ENCODE assay signal across 1 cellular context in genomic region chr20:2276015-2276414, GRCh38.
TF ChIP-seq lines count a peak whose summit lies in the region.

No MANE protein-coding gene starts in this region.

TF ChIP-seq in HepG2, 621 proteins besides CTCF, POLR2A, EP300 and RAD21 (continued from another document and continues in another):
- TF ChIP-seq POGK (CRISPR knock-in tag; conservative IDR thresholded peaks at IDR 0.05) (0 out of 2 replicates have a peak, but pooled peaks have one; percentile 35), IRF9 (CRISPR knock-in tag; IDR thresholded peaks at IDR 0.05; ENCODE audit: borderline replicate concordance) (no peak), ESRRA (CRISPR knock-in tag; IDR thresholded peaks at IDR 0.05; ENCODE audit: low read depth) (no peak), ZNF431 (CRISPR knock-in tag; IDR thresholded peaks at IDR 0.05; ENCODE audit: borderline replicate concordance, low read depth) (no peak), ZBTB4 (CRISPR knock-in tag; IDR thresholded peaks at IDR 0.05; ENCODE audit: borderline replicate concordance) (no peak), THAP11 (CRISPR knock-in tag; IDR thresholded peaks at IDR 0.05) (peak; percentile 52; the same call in 1 of the 2 replicates), YY1 (IDR thresholded peaks at IDR 0.05; ENCODE audit: insufficient read depth, insufficient replicate concordance, low read depth, low read length) (no peak), DMTF1 (CRISPR knock-in tag; IDR thresholded peaks at IDR 0.05) (no peak), PLRG1 (conservative IDR thresholded peaks at IDR 0.05) (no peak), KAT8 (CRISPR knock-in tag; IDR thresholded peaks at IDR 0.05) (no peak), ZKSCAN8 (CRISPR knock-in tag; IDR thresholded peaks at IDR 0.05; ENCODE audit: borderline replicate concordance) (no peak), ZNF552 (CRISPR knock-in tag; IDR thresholded peaks at IDR 0.05; ENCODE audit: borderline replicate concordance) (no peak), ASH2L (IDR thresholded peaks at IDR 0.05; ENCODE audit: insufficient read length, low read depth, low read length) (no peak), PRPF4 (IDR thresholded peaks at IDR 0.05; ENCODE audit: low read depth, low read length, poor library complexity, severe bottlenecking) (no peak), ZBTB38 (CRISPR knock-in tag; IDR thresholded peaks at IDR 0.05) (no peak), MIXL1 (CRISPR knock-in tag; IDR thresholded peaks at IDR 0.05) (peak; percentile 83), ZBTB26 (CRISPR knock-in tag; IDR thresholded peaks at IDR 0.05; ENCODE audit: borderline replicate concordance) (no peak), TERF1 (CRISPR knock-in tag; IDR thresholded peaks at IDR 0.05) (no peak), SIN3B (IDR thresholded peaks at IDR 0.05; ENCODE audit: low read length) (no peak), ZNF547 (CRISPR knock-in tag; IDR thresholded peaks at IDR 0.05) (no peak), HDAC6 (IDR thresholded peaks at IDR 0.05; ENCODE audit: low read depth, low read length) (no peak), TFE3 (CRISPR knock-in tag; IDR thresholded peaks at IDR 0.05) (no peak), XRCC5 (optimal IDR thresholded peaks at IDR 0.05; ENCODE audit: low read length) (no peak), FOXJ3 (CRISPR knock-in tag; IDR thresholded peaks at IDR 0.05; ENCODE audit: borderline replicate concordance) (peak; percentile 42; the same call in 1 of the 2 replicates), ZBTB34 (CRISPR knock-in tag; IDR thresholded peaks at IDR 0.05) (peak; percentile 82; the same call in 1 of the 2 replicates), IKZF4 (CRISPR knock-in tag; IDR thresholded peaks at IDR 0.05; ENCODE audit: borderline replicate concordance, low read depth, not compliant biosample characterization) (no peak), PAXIP1 (CRISPR knock-in tag; conservative IDR thresholded peaks at IDR 0.05) (0 out of 2 replicates have a peak, but pooled peaks have one; percentile 35), SRF (IDR thresholded peaks at IDR 0.05; ENCODE audit: low read depth, low read length) (0 out of 2 replicates have a peak, but pooled peaks have one; percentile 9)
